Comparison of ENCODE assay signal across 8 cellular contexts in the genomic region with DNA sequence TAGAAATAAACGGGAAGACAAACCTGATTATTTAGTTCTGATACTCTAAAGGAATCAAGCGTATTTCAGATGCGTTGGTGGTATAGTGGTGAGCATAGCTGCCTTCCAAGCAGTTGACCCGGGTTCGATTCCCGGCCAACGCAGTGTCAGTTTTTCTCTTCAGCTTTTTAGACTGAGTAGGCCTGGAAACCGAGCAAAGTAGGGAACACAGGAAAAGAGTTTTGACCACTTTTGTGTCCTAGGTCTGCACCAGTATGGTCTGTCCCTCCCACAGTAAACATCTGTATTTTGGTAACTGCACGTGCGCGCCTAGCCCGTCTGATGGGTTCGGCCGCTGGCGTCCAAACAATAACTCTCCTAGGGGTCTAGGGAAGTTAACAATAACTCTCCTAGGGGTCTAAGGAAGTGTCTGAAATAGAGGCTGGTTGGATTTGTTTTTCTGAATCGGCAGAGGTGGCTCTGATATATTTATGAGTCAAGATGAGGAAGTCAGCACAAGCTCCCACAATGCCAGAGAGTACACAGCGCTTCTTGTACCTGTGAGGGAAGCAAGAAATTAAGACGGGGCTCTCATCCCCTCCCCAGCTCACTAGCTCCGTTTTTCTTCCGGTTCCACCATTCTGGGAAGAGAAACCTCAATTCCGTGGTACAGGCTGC. TPM values are rescaled to one million over a fixed set of nuclear protein-coding genes. Genes with fewer than 3 reads are reported as not detected.
DNase-seq lines count a peak whose midpoint lies in the region; ATAC-seq and TF ChIP-seq lines count a peak whose summit lies in the region.

No MANE protein-coding gene starts in this region.

- no peaks in the 10 kb centered on the region for H3K9me2 ChIP-seq in Loucy (replicated peaks; ENCODE audit: low read depth, low read length)

- TF ChIP-seq CTCF in AG04449 (IDR thresholded peaks at IDR 0.05; ENCODE audit: insufficient read depth, low read length, missing control alignments) (no peak), Loucy (conservative IDR thresholded peaks at IDR 0.05; ENCODE audit: low read length) (no peak), foreskin keratinocyte (conservative IDR thresholded peaks at IDR 0.05) (no peak), suprapubic skin (IDR thresholded peaks at IDR 0.05) (no peak)

- H3K27ac ChIP-seq in foreskin keratinocyte (peak overlapping the region; percentile 64), suprapubic skin (peak overlapping the region; percentile 88)

- peaks cover 15% of the 10 kb centered on the region for H3F3A ChIP-seq in Loucy (ENCODE audit: low read depth)

- H3K27me3 ChIP-seq in Loucy (ENCODE audit: insufficient read depth, low read length, poor library complexity, severe bottlenecking), result no peaks in the 10 kb centered on the region
- no peaks in the 10 kb centered on the region for H3K27me3 ChIP-seq in foreskin keratinocyte
- H3K27me3 ChIP-seq in suprapubic skin, result no peaks in the 10 kb centered on the region

- H3K4me3 ChIP-seq in AG04449 (ENCODE audit: low read depth, low read length) (peak overlapping the region; percentile 72), Loucy (ENCODE audit: low read length, poor library complexity, severe bottlenecking) (peak overlapping the region; percentile 93), suprapubic skin (peak overlapping the region; percentile 67)

- ATAC-seq in GM19023 (IDR thresholded peaks at IDR 0.05; ENCODE audit: unreplicated experiment) (peak; percentile 29), foreskin keratinocyte (peak; percentile 42)

- WGBS in suprapubic skin, result 1% methylated on average over 19 of the region's 21 CpGs

- no peaks in the 10 kb centered on the region for H3K79me2 ChIP-seq in Loucy (ENCODE audit: insufficient read depth, low read length)

- no peak for TF ChIP-seq POLR2A in suprapubic skin (IDR thresholded peaks at IDR 0.05)

- TF ChIP-seq EP300 in suprapubic skin (IDR thresholded peaks at IDR 0.05), result no peak

- no peaks in the 10 kb centered on the region for H3K9me3 ChIP-seq in Loucy (ENCODE audit: insufficient read depth, low read depth, low read length)
- no peaks in the 10 kb centered on the region for H3K9me3 ChIP-seq in suprapubic skin

- H3K4me1 ChIP-seq in Loucy (ENCODE audit: insufficient read depth, low read length, poor library complexity, severe bottlenecking), result peaks cover 14% of the 10 kb centered on the region
- peaks cover 5% of the 10 kb centered on the region for H3K4me1 ChIP-seq in foreskin keratinocyte
- peaks cover 33% of the 10 kb centered on the region for H3K4me1 ChIP-seq in suprapubic skin

- H4K20me1 ChIP-seq in Loucy (ENCODE audit: insufficient read depth, low read length, poor library complexity, severe bottlenecking), result no peaks in the 10 kb centered on the region

- POLR2A ChIA-PET in AG04449 (lab: Yijun Ruan, JAX), result interaction anchor here (1.0 to 4.8 kb wide), 4 partner anchors 14 to 73 kb away, joined by 3 to 47 read pairs (median 6); a partner anchor contains a TSS

- H3K36me3 ChIP-seq in Loucy (ENCODE audit: insufficient read depth, low read length) (no peaks in the 10 kb centered on the region), suprapubic skin (no peaks in the 10 kb centered on the region)

- peak overlapping the region; percentile 98 for H2AFZ ChIP-seq in Loucy (ENCODE audit: low read length)

- H3K9ac ChIP-seq in Loucy (ENCODE audit: low read depth, low read length, poor library complexity, severe bottlenecking), result peak overlapping the region; percentile 98

- CTCF ChIA-PET in AG04449 (lab: Yijun Ruan, JAX), result interaction anchor here (1.0 to 10.5 kb wide), 8 partner anchors 10 to 192 kb away, joined by 3 to 153 read pairs (median 8); a partner anchor contains a TSS

- DNase-seq in AG04449 (ENCODE audit: low read depth, low spot score) (peak; percentile 37), SHP77 (lab: John Stamatoyannopoulos, UW) (peak; percentile 83 to 93), foreskin keratinocyte (peak; percentile 60 to 82), nucleus accumbens (lab: John Stamatoyannopoulos, UW) (peak in 53 of 56 donors; percentile 11 to 88 (median 61)), suprapubic skin (ENCODE audit: low spot score in 2 of 2) (peak; percentile 86)
- DNase-seq in activated effector memory CD4-positive, alpha-beta T cell treated with anti-CD3 and anti-CD28 coated beads, Interleukin-2, amount 50 U/mL, for 16 hours, result peak; percentile 89

- H3K4me2 ChIP-seq in Loucy (ENCODE audit: low read depth, low read length, poor library complexity, severe bottlenecking), result peak overlapping the region; percentile 91

RNA-seq across cellular contexts. Expression of a gene that starts 15.6 kb away (rescaled TPM):
- total RNA-seq in foreskin keratinocyte, result not detected in 2 replicates
- not detected in 2 replicates for polyA plus RNA-seq in foreskin keratinocyte
- total RNA-seq in suprapubic skin, result not detected

RNA-seq across cellular contexts. Expression of a gene that starts 40.7 kb away (rescaled TPM):
- 16.2 and 17.2 TPM in 2 replicates for total RNA-seq in foreskin keratinocyte
- polyA plus RNA-seq in foreskin keratinocyte, result 7.4 and 9.6 TPM in 2 replicates
- total RNA-seq in suprapubic skin, result 1,000 to 10,000 TPM; 2,326 to 8,649 (median 2,541) TPM

Comparison
In these comparisons a context has a peak if more than half of its experiments do, and no peak if none do; other contexts are left out.
1. Peak in every context shown above with its lines: DNase-seq, ATAC-seq, H3K4me3 ChIP-seq and H3K27ac ChIP-seq.
2. DNase-seq: peak in every context shown above with its lines; median percentile 89 in activated effector memory CD4-positive, alpha-beta T cell treated with anti-CD3 and anti-CD28 coated beads, Interleukin-2, amount 50 U/mL, for 16 hours; 88 in SHP77; 86 in suprapubic skin; 71 in foreskin keratinocyte; 61 in nucleus accumbens; 37 in AG04449.
3. RNA of a gene that starts 40.7 kb away (total RNA-seq): 2,326 to 8,649 TPM in suprapubic skin; 16.2 to 17.2 TPM in foreskin keratinocyte; every median in the first group is over 100 times any median in the second.